13 cellular contexts compared by ENCODE assay signal in genomic region chr7:47807756-47808155, GRCh38.
A peak's percentile ranks its signal among the peaks of the same experiment; 100 is the strongest.
DNase-seq lines count a peak whose midpoint lies in the region; ATAC-seq and TF ChIP-seq lines count a peak whose summit lies in the region.
"Had no signal": no experiment of that assay in that cellular context is flagged by ENCODE, and none has a peak within 500 bp of the region (broad histone marks: within the 10 kb centered on the region; RNA-seq: fewer than 3 reads in every experiment).

No MANE protein-coding gene starts in this region.

- intact Hi-C loops in naive thymus-derived CD4-positive, alpha-beta T cell (cut with micrococcal nuclease) = no loop called here

- no peaks in the 10 kb centered on the region for H3K9me3 ChIP-seq in DOHH2 (ENCODE audit: control insufficient read depth, insufficient read depth, low read length)
- no peaks in the 10 kb centered on the region for H3K9me3 ChIP-seq in naive thymus-derived CD4-positive, alpha-beta T cell (ENCODE audit: control insufficient read depth in 2 of 3, low read length in 3 of 3)

- peak overlapping the region; percentile 43 for H3K4me2 ChIP-seq in DOHH2 (ENCODE audit: low read length)

- H3K27me3 ChIP-seq in DOHH2 (ENCODE audit: control insufficient read depth, low read length) = no peaks in the 10 kb centered on the region
- H3K27me3 ChIP-seq in naive thymus-derived CD4-positive, alpha-beta T cell (ENCODE audit: control insufficient read depth in 2 of 2, insufficient read depth in 2 of 2, low read length in 2 of 2) = no peaks in the 10 kb centered on the region

- H3K27ac Mint-ChIP-seq in memory B cell = peak overlapping the region; percentile 39
- no peak overlapping the region for H3K27ac Mint-ChIP-seq in naive thymus-derived CD4-positive, alpha-beta T cell
- H3K27ac Mint-ChIP-seq: activated CD4-positive, alpha-beta memory T cell treated with anti-CD3 and anti-CD28 coated beads for 36 hours; activated naive CD8-positive, alpha-beta T cell; CD4-positive, alpha-beta T cell; T-cell had no signal

- no peaks in the 10 kb centered on the region for H3K79me2 ChIP-seq in DOHH2 (ENCODE audit: control insufficient read depth, low read length)

- H3F3A ChIP-seq in DOHH2 (ENCODE audit: control insufficient read depth, insufficient read depth) = no peaks in the 10 kb centered on the region

- peaks cover 52% of the 10 kb centered on the region for H3K4me1 ChIP-seq in DOHH2 (ENCODE audit: control insufficient read depth, low read length)
- H3K4me1 ChIP-seq in naive thymus-derived CD4-positive, alpha-beta T cell (ENCODE audit: control insufficient read depth in 2 of 2, insufficient read depth in 2 of 2, low read length in 2 of 2) = no peaks in the 10 kb centered on the region

- ATAC-seq in memory B cell (ENCODE audit: low read depth) = peak; percentile 93
- ATAC-seq in naive thymus-derived CD4-positive, alpha-beta T cell = no peak

- peak; percentile 76 for TF ChIP-seq CTCF in DOHH2 (IDR thresholded peaks at IDR 0.05; ENCODE audit: low read depth, low read length, poor library complexity, severe bottlenecking)

- peaks cover 31% of the 10 kb centered on the region for H3K4me1 Mint-ChIP-seq in memory B cell
- peaks cover 0 to 7% (median 0%) of the 10 kb centered on the region in 7 donors for H3K4me1 Mint-ChIP-seq in naive thymus-derived CD4-positive, alpha-beta T cell
- H3K4me1 Mint-ChIP-seq: T-cell had no signal

- no peak overlapping the region for H3K27ac ChIP-seq in DOHH2 (ENCODE audit: low read depth, low read length)
- H3K27ac ChIP-seq in naive thymus-derived CD4-positive, alpha-beta T cell (ENCODE audit: low read depth, low read length) = no peak overlapping the region

- H3K36me3 ChIP-seq in DOHH2 (ENCODE audit: control insufficient read depth, low read length) = no peaks in the 10 kb centered on the region
- no peaks in the 10 kb centered on the region for H3K36me3 ChIP-seq in naive thymus-derived CD4-positive, alpha-beta T cell (ENCODE audit: control insufficient read depth in 2 of 3, insufficient read depth in 3 of 3, low read length in 3 of 3)

- no peaks in the 10 kb centered on the region for H3K9me3 Mint-ChIP-seq in memory B cell
- H3K9me3 Mint-ChIP-seq in naive thymus-derived CD4-positive, alpha-beta T cell = no peaks in the 10 kb centered on the region
- H3K9me3 Mint-ChIP-seq: activated CD4-positive, alpha-beta memory T cell treated with anti-CD3 and anti-CD28 coated beads for 36 hours; CD4-positive, alpha-beta T cell; T-cell had no signal

- no peak overlapping the region for H3K4me3 Mint-ChIP-seq in memory B cell
- no peak overlapping the region for H3K4me3 Mint-ChIP-seq in naive thymus-derived CD4-positive, alpha-beta T cell
- H3K4me3 Mint-ChIP-seq: activated CD4-positive, alpha-beta memory T cell treated with anti-CD3 and anti-CD28 coated beads for 36 hours; activated naive CD8-positive, alpha-beta T cell; CD4-positive, alpha-beta T cell; T-cell had no signal

- no peaks in the 10 kb centered on the region for H3K36me3 Mint-ChIP-seq in memory B cell
- H3K36me3 Mint-ChIP-seq in naive thymus-derived CD4-positive, alpha-beta T cell = peaks cover 0 to 3% (median 0%) of the 10 kb centered on the region in 5 donors
- H3K36me3 Mint-ChIP-seq: activated CD4-positive, alpha-beta memory T cell treated with anti-CD3 and anti-CD28 coated beads for 36 hours; activated naive CD8-positive, alpha-beta T cell; T-cell had no signal

- H3K9me2 ChIP-seq in DOHH2 (replicated peaks; ENCODE audit: control insufficient read depth, low read length) = no peaks in the 10 kb centered on the region

- no peaks in the 10 kb centered on the region for H4K20me1 ChIP-seq in DOHH2 (ENCODE audit: control insufficient read depth, insufficient read depth, low read depth, low read length)

- 0 out of 2 replicates have a peak, but pooled peaks have one; percentile 12 for TF ChIP-seq POLR2A in Raji (IDR thresholded peaks at IDR 0.05; ENCODE audit: insufficient read depth, low read depth, low read length)

- POLR2A ChIA-PET in naive thymus-derived CD4-positive, alpha-beta T cell (lab: Charles Lee) = no interaction called here

- peak overlapping the region; percentile 18 for H3K4me3 ChIP-seq in DOHH2 (ENCODE audit: low read length)
- H3K4me3 ChIP-seq in naive thymus-derived CD4-positive, alpha-beta T cell (ENCODE audit: low read length) = no peak overlapping the region

- CTCF ChIA-PET in naive thymus-derived CD4-positive, alpha-beta T cell (lab: Charles Lee) = no interaction called here

- no peaks in the 10 kb centered on the region for H3K27me3 Mint-ChIP-seq in memory B cell
- H3K27me3 Mint-ChIP-seq in naive thymus-derived CD4-positive, alpha-beta T cell = peaks cover 0 to 3% (median 0%) of the 10 kb centered on the region in 5 donors
- H3K27me3 Mint-ChIP-seq: activated CD4-positive, alpha-beta memory T cell treated with anti-CD3 and anti-CD28 coated beads for 36 hours; activated naive CD8-positive, alpha-beta T cell; CD4-positive, alpha-beta T cell; T-cell had no signal

- DNase-seq in H4 (ENCODE audit: low spot score) (peak; percentile 25), memory B cell (ENCODE audit: low spot score in 2 of 2) (peak; percentile 34 to 35), putamen (ENCODE audit: low spot score) (no peak), C1 segment of cervical spinal cord (lab: John Stamatoyannopoulos, UW) (no peak), cerebellar nuclear complex (lab: John Stamatoyannopoulos, UW) (no peak)
- DNase-seq in naive thymus-derived CD4-positive, alpha-beta T cell = no peak
- DNase-seq: activated CD4-positive, alpha-beta memory T cell treated with anti-CD3 and anti-CD28 coated beads for 36 hours; CD4-positive, alpha-beta T cell; cortex of kidney; T-cell had no signal

Comparison
In these comparisons a context has a peak if more than half of its experiments do, and no peak if none do; other contexts are left out.
1. DNase-seq: peak in H4 (single experiment) and memory B cell (2 of 2); none in naive thymus-derived CD4-positive, alpha-beta T cell (0 of 9), putamen (single experiment), C1 segment of cervical spinal cord (0 of 14) and cerebellar nuclear complex (0 of 2).